ENCODE assay signal across 1 cellular context in genomic region chr2:136281281-136282117, GRCh38.
TF ChIP-seq lines count a peak whose summit lies in the region.

No MANE protein-coding gene starts in this region.

TF ChIP-seq in WTC11, 78 proteins besides CTCF, POLR2A, EP300 and RAD21 (continued from another document):
- TF ChIP-seq E2F5 (CRISPR knock-in tag; IDR thresholded peaks at IDR 0.05) (no peak), NR2C2 (CRISPR knock-in tag; IDR thresholded peaks at IDR 0.05) (no peak), ETV6 (CRISPR knock-in tag; IDR thresholded peaks at IDR 0.05) (no peak), HMGXB4 (CRISPR knock-in tag; IDR thresholded peaks at IDR 0.05) (no peak), ZNF263 (CRISPR knock-in tag; IDR thresholded peaks at IDR 0.05; ENCODE audit: low read depth) (no peak), ZNF671 (CRISPR knock-in tag; IDR thresholded peaks at IDR 0.05) (no peak), GRHL2 (CRISPR knock-in tag; IDR thresholded peaks at IDR 0.05; ENCODE audit: insufficient replicate concordance, severe bottlenecking) (no peak), CBFB (CRISPR knock-in tag; IDR thresholded peaks at IDR 0.05; ENCODE audit: low read depth) (no peak), CREM (CRISPR knock-in tag; IDR thresholded peaks at IDR 0.05) (no peak)
TF ChIP-seq in WTC11: peak in this region for 0.
